ENCODE assay signal across 1 cellular context in the genomic region with DNA sequence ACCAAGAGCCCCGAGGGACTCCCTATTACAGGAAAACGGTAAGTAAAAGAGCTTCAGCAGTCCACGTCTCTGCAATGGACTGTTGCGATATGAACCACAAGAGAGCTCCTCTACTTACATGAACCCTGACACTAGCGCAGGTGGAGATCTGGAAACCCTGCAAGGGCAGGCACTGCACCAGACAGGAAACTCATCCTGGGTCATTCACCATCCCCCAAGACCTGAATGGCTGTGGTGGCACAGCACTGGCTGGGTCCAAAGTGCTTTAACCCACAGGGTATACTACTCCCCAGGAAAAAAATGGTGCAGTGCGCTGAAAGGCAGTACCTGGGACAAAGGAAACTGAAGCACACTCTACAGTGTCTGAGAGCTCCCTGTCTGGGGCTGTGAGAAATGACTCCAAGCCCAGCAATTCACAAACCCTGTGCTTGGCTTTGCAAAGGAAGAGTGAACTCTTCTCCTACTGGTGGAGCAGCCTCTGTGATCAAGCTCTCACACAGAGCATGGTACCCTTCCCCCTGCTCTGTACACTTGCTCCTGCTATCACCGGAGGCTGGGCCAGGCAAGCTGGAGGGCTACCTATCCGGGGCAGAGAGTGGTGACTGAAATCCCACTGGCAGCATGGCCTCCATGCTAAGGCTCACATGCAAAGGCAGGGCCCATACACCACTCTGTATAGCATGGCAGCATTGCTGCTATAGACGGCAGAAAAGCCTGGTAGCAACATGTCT.
TF ChIP-seq lines count a peak whose summit lies in the region.

No MANE protein-coding gene starts in this region.

TF ChIP-seq in liver, 16 proteins besides CTCF, POLR2A, EP300 and RAD21 (continued from another document):
- peak; percentile 93 for TF ChIP-seq YY1 (IDR thresholded peaks at IDR 0.05)
- TF ChIP-seq, protein P1, sequence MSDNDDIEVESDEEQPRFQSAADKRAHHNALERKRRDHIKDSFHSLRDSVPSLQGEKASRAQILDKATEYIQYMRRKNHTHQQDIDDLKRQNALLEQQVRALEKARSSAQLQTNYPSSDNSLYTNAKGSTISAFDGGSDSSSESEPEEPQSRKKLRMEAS (IDR thresholded peaks at IDR 0.05): peak; percentile 82
- TF ChIP-seq SP1 (IDR thresholded peaks at IDR 0.05): peak; percentile 99
- TF ChIP-seq NR2F2 (IDR thresholded peaks at IDR 0.05): peak; percentile 9
- TF ChIP-seq FOXA1 (IDR thresholded peaks at IDR 0.05): peak; percentile 33
